Comparison of ENCODE assay signal across 12 cellular contexts in the genomic region with DNA sequence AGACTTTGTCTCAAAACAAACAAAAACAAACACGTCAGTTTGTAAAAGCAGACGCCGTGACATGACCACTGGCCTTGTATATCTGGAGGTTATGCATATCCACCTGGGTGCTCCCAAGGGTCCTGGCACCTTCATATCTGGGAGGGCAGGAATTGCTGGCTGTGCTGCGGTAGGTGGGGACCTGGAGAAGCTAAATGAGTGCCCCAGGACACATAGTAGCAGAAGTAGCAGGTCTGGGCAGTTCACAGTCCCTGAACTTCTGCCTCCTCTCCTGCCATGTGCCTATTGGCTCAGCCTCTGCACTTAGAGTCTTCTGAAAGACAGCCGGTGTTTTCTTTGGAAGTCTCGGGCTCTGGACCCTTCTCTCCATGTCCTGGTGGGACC. TPM values are rescaled to one million over a fixed set of nuclear protein-coding genes. Genes with fewer than 3 reads are reported as not detected.
DNase-seq lines count a peak whose midpoint lies in the region; ATAC-seq and TF ChIP-seq lines count a peak whose summit lies in the region.
"Had no signal": no experiment of that assay in that cellular context is flagged by ENCODE, and none has a peak within 500 bp of the region (broad histone marks: within the 10 kb centered on the region; RNA-seq: fewer than 3 reads in every experiment).

No MANE protein-coding gene starts in this region.

- TF ChIP-seq POLR2A in adrenal gland (IDR thresholded peaks at IDR 0.05) = no peak

- peaks cover 12% of the 10 kb centered on the region for H3K9me3 Mint-ChIP-seq in activated CD4-positive, alpha-beta T cell treated with anti-CD3 and anti-CD28 coated beads, Interleukin-2, amount 10 ng/mL, durations not matched to agents 24 days and 14 days

- no peaks in the 10 kb centered on the region for H3K27me3 ChIP-seq in GM23248 (replicated peaks; ENCODE audit: insufficient read depth)
- H3K27me3 ChIP-seq in adrenal gland = no peaks in the 10 kb centered on the region
- no peaks in the 10 kb centered on the region for H3K27me3 ChIP-seq in left lung
- H3K27me3 ChIP-seq in skeletal muscle tissue (ENCODE audit: control insufficient read depth in 3 of 3, insufficient read depth in 3 of 3, low read length in 3 of 3) = no peaks in the 10 kb centered on the region

- H3K4me1 Mint-ChIP-seq in activated CD4-positive, alpha-beta T cell treated with anti-CD3 and anti-CD28 coated beads, Interleukin-2, amount 10 ng/mL, durations not matched to agents 24 days and 14 days = no peaks in the 10 kb centered on the region

- H3K9me3 ChIP-seq in GM23248 (ENCODE audit: low read depth) (no peaks in the 10 kb centered on the region), adrenal gland (replicated peaks in 1 of 3) (no peaks in the 10 kb centered on the region), left lung (peaks cover 0 to 2% of the 10 kb centered on the region in 2 donors), skeletal muscle tissue (ENCODE audit: control insufficient read depth in 3 of 3, low read length in 3 of 3) (no peaks in the 10 kb centered on the region)

- H3K9ac ChIP-seq in GM23248 (peak overlapping the region; percentile 79), skeletal muscle tissue (ENCODE audit: low read depth in 1 of 3, low read length in 3 of 3) (no peak overlapping the region)

- H3K4me1 ChIP-seq in GM23248 (ENCODE audit: insufficient read depth) = peaks cover 36% of the 10 kb centered on the region
- peaks cover 8 to 14% of the 10 kb centered on the region in 2 donors for H3K4me1 ChIP-seq in adrenal gland (replicated peaks in 1 of 2)
- peaks cover 8 to 64% of the 10 kb centered on the region in 2 donors for H3K4me1 ChIP-seq in left lung
- H3K4me1 ChIP-seq in skeletal muscle tissue (ENCODE audit: control insufficient read depth in 3 of 3, insufficient read depth in 3 of 3, low read length in 3 of 3) = peaks cover 13 to 14% (median 14%) of the 10 kb centered on the region in 3 donors

- 63 to 64% methylated on average over 6 of the region's 6 CpGs for WGBS in GM23248 (ENCODE audit: low coverage in 1 of 2, low lambda C conversion rate in 2 of 2, missing lambda C conversion rate in 2 of 2), 2 experiments
- WGBS in adrenal gland, 4 donors = 65 to 70% (median 67%) methylated on average over 5 to 6 of the region's 6 CpGs

- no peaks in the 10 kb centered on the region for H3K79me2 ChIP-seq in GM23248 (ENCODE audit: insufficient read depth)

- H2AFZ ChIP-seq in GM23248 = peak overlapping the region; percentile 44

- no peaks in the 10 kb centered on the region for H3K36me3 ChIP-seq in GM23248 (ENCODE audit: low read depth)
- no peaks in the 10 kb centered on the region for H3K36me3 ChIP-seq in adrenal gland (replicated peaks in 1 of 2)
- no peaks in the 10 kb centered on the region for H3K36me3 ChIP-seq in left lung
- H3K36me3 ChIP-seq in skeletal muscle tissue (ENCODE audit: control insufficient read depth in 3 of 3, insufficient read depth in 3 of 3, low read length in 3 of 3) = no peaks in the 10 kb centered on the region

- in situ Hi-C loops in GM23248 (cut with MboI) = no loop called here

- H4K20me1 ChIP-seq in GM23248 (ENCODE audit: insufficient read depth) = no peaks in the 10 kb centered on the region

- H3F3A ChIP-seq in GM23248 (ENCODE audit: insufficient read depth) = peaks cover 25% of the 10 kb centered on the region

- H3K27ac ChIP-seq in GM23248 (peak overlapping the region; percentile 96), adrenal gland (peak overlapping the region; percentile 3 to 93 (median 34)), left lung (peak overlapping the region; percentile 87 to 88), skeletal muscle tissue (ENCODE audit: low read depth, low read length) (peak overlapping the region; percentile 38)

- intact Hi-C loops in adrenal gland (cut with DNase I) = no loop called here
- intact Hi-C loops in left lung (cut with DNase I) = no loop called here
- intact Hi-C loops in activated CD4-positive, alpha-beta T cell treated with anti-CD3 and anti-CD28 coated beads, Interleukin-2, amount 10 ng/mL, durations not matched to agents 24 days and 14 days (cut with micrococcal nuclease) = no loop called here

- H3K36me3 Mint-ChIP-seq in activated CD4-positive, alpha-beta T cell treated with anti-CD3 and anti-CD28 coated beads, Interleukin-2, amount 10 ng/mL, durations not matched to agents 24 days and 14 days (ENCODE audit: low read depth) = no peaks in the 10 kb centered on the region

- no peak for TF ChIP-seq CTCF in adrenal gland (IDR thresholded peaks at IDR 0.05)
- TF ChIP-seq CTCF in left lung (IDR thresholded peaks at IDR 0.05) = no peak

- H3K27ac Mint-ChIP-seq in activated CD4-positive, alpha-beta T cell treated with anti-CD3 and anti-CD28 coated beads, Interleukin-2, amount 10 ng/mL, durations not matched to agents 24 days and 14 days = no peak overlapping the region

- 0 out of 2 replicates have a peak overlapping the region, but pooled peaks have one; percentile 14 for H3K4me3 ChIP-seq in GM23248
- no peak overlapping the region for H3K4me3 ChIP-seq in adrenal gland
- H3K4me3 ChIP-seq in left lung = no peak overlapping the region
- H3K4me3 ChIP-seq in skeletal muscle tissue (ENCODE audit: low read length in 3 of 3) = no peak overlapping the region

- DNase-seq in GM23248 (no peak), adrenal gland (no peak), left lung (no peak), NCI-H2196 (lab: John Stamatoyannopoulos, UW; ENCODE audit: unreplicated experiment) (no peak), mesenteric fat pad (ENCODE audit: low spot score) (no peak)
- DNase-seq in activated CD4-positive, alpha-beta T cell treated with anti-CD3 and anti-CD28 coated beads, Interleukin-2, amount 10 ng/mL, durations not matched to agents 24 days and 14 days = no peak
- DNase-seq: KBM-7, NCI-H146, NCI-H82 had no signal

- H3K9me2 ChIP-seq in GM23248 (ENCODE audit: insufficient read depth) = no peaks in the 10 kb centered on the region

- peak; percentile 40 for ATAC-seq in left lung
- ATAC-seq in HG03045 (IDR thresholded peaks at IDR 0.05; ENCODE audit: unreplicated experiment) = no peak

- peak overlapping the region; percentile 32 for H3K4me2 ChIP-seq in GM23248 (ENCODE audit: unreplicated experiment)

- no peaks in the 10 kb centered on the region for H3K27me3 Mint-ChIP-seq in activated CD4-positive, alpha-beta T cell treated with anti-CD3 and anti-CD28 coated beads, Interleukin-2, amount 10 ng/mL, durations not matched to agents 24 days and 14 days

- H3K4me3 Mint-ChIP-seq in activated CD4-positive, alpha-beta T cell treated with anti-CD3 and anti-CD28 coated beads, Interleukin-2, amount 10 ng/mL, durations not matched to agents 24 days and 14 days = no peak overlapping the region

RNA-seq across cellular contexts. Expression of a gene that starts 30.9 kb away (rescaled TPM):
- total RNA-seq in GM23248 (2014; rRNA removed; shearing (Covaris generic)) = 0.22 TPM in 1 of 2 replicates, not detected in the other
- polyA plus RNA-seq in GM23248 (2016; fragmentation: Nextera tagmentation; extraction: Ambion mirVana) = 0.85 and 1.2 TPM in 2 replicates
- total RNA-seq in adrenal gland = 10 to 100 TPM in 7 of 8 donors, 1 to 10 TPM in 1; 4.5 to 26.0 (median 13.8) TPM
- 10 to 100 TPM in 2 of 3 donors, 1 to 10 TPM in 1; 6.7 to 17.9 (median 10.8) TPM for polyA plus RNA-seq in adrenal gland
- 100 to 1,000 TPM in 1 of 2 donors, 1 to 10 TPM in 1; 4.9 to 195 TPM for total RNA-seq in left lung
- 0.52 TPM for total RNA-seq in skeletal muscle tissue
- 1.5 and 1.6 TPM in 2 replicates for total RNA-seq in activated CD4-positive, alpha-beta T cell treated with anti-CD3 and anti-CD28 coated beads, Interleukin-2, amount 10 ng/mL, durations not matched to agents 24 days and 14 days
- total RNA-seq in mesenteric fat pad = 101 TPM
- total RNA-seq: glomerular endothelial cell had no signal

Comparison
In these comparisons a context has a peak if more than half of its experiments do, and no peak if none do; other contexts are left out.
1. H3K27ac ChIP-seq: peak in every context shown above with its lines; median percentile 96 in GM23248; 88 in left lung; 38 in skeletal muscle tissue; 34 in adrenal gland.